ENCODE assay signal across 1 cellular context in genomic region chr12:3313655-3314305, GRCh38.
A peak's percentile ranks its signal among the peaks of the same experiment; 100 is the strongest.
TF ChIP-seq lines count a peak whose summit lies in the region.

No MANE protein-coding gene starts in this region.

TF ChIP-seq in H1, 55 proteins besides CTCF, POLR2A, EP300 and RAD21 (continued from another document):
- 0 out of 2 replicates have a peak, but pooled peaks have one; percentile 21 for TF ChIP-seq YY1 (IDR thresholded peaks at IDR 0.05; ENCODE audit: low read depth, low read length)
